ENCODE assay signal across 1 cellular context in genomic region chr12:45433441-45433868, GRCh38.
TF ChIP-seq lines count a peak whose summit lies in the region.

No MANE protein-coding gene starts in this region.

TF ChIP-seq in HepG2, 621 proteins besides CTCF, POLR2A, EP300 and RAD21 (continued from another document):
- TF ChIP-seq, protein P1, sequence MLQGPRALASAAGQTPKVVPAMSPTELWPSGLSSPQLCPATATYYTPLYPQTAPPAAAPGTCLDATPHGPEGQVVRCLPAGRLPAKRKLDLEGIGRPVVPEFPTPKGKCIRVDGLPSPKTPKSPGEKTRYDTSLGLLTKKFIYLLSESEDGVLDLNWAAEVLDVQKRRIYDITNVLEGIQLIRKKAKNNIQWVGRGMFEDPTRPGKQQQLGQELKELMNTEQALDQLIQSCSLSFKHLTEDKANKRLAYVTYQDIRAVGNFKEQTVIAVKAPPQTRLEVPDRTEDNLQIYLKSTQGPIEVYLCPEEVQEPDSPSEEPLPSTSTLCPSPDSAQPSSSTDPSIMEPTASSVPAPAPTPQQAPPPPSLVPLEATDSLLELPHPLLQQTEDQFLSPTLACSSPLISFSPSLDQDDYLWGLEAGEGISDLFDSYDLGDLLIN (CRISPR knock-in tag; IDR thresholded peaks at IDR 0.05; ENCODE audit: borderline replicate concordance), result no peak
- TF ChIP-seq SP4 (CRISPR knock-in tag; IDR thresholded peaks at IDR 0.05) (no peak), ZNF678 (CRISPR knock-in tag; IDR thresholded peaks at IDR 0.05) (no peak), CREB3 (CRISPR knock-in tag; IDR thresholded peaks at IDR 0.05) (no peak), ZNF644 (CRISPR knock-in tag; IDR thresholded peaks at IDR 0.05; ENCODE audit: low read depth) (no peak), ZNF17 (CRISPR knock-in tag; IDR thresholded peaks at IDR 0.05) (no peak), NRL (CRISPR knock-in tag; IDR thresholded peaks at IDR 0.05; ENCODE audit: borderline replicate concordance) (no peak), ZNF367 (CRISPR knock-in tag; IDR thresholded peaks at IDR 0.05; ENCODE audit: borderline replicate concordance) (no peak)
